In genomic region chr1:39214998-39215873, GRCh38 we compare ENCODE assay signal across 8 cellular contexts. TPM values are rescaled to one million over a fixed set of nuclear protein-coding genes. Genes with fewer than 3 reads are reported as not detected.
DNase-seq lines count a peak whose midpoint lies in the region; ATAC-seq and TF ChIP-seq lines count a peak whose summit lies in the region.

No MANE protein-coding gene starts in this region.

- peak overlapping the region; percentile 92 for H3K4me3 Mint-ChIP-seq in activated naive CD8-positive, alpha-beta T cell

- no peak for TF ChIP-seq POLR2A in right lobe of liver (IDR thresholded peaks at IDR 0.05)
- no peak for TF ChIP-seq POLR2A in uterus (IDR thresholded peaks at IDR 0.05)

- peak overlapping the region; percentile 98 for H3K27ac Mint-ChIP-seq in activated naive CD8-positive, alpha-beta T cell

- DNase-seq in NAMALWA (ENCODE audit: low spot score) (peak; percentile 45), right lobe of liver (no peak), uterus (no peak), NCI-H146 (lab: John Stamatoyannopoulos, UW) (no peak)
- no peak for DNase-seq in effector CD8-positive, alpha-beta T cell (lab: John Stamatoyannopoulos, UW)

- no peaks in the 10 kb centered on the region for H3K9me3 Mint-ChIP-seq in activated naive CD8-positive, alpha-beta T cell (ENCODE audit: low read depth)

- peak; percentile 69 for ATAC-seq in GM21717 (IDR thresholded peaks at IDR 0.05; ENCODE audit: unreplicated experiment)
- ATAC-seq in right lobe of liver: peak; percentile 62 to 77 (median 72)

- H3K36me3 Mint-ChIP-seq in activated naive CD8-positive, alpha-beta T cell: peaks cover 8% of the 10 kb centered on the region

- H3K4me1 Mint-ChIP-seq in activated naive CD8-positive, alpha-beta T cell (ENCODE audit: low read depth): peaks cover 62% of the 10 kb centered on the region

- no peaks in the 10 kb centered on the region for H3K36me3 ChIP-seq in right lobe of liver
- no peaks in the 10 kb centered on the region for H3K36me3 ChIP-seq in uterus

- H3K27ac ChIP-seq in right lobe of liver: peak overlapping the region in 2 of 3 donors; percentile 12 to 30
- H3K27ac ChIP-seq in uterus: peak overlapping the region; percentile 64 to 74

- H3K9me3 ChIP-seq in right lobe of liver (no peaks in the 10 kb centered on the region), uterus (no peaks in the 10 kb centered on the region)

- TF ChIP-seq CTCF in right lobe of liver (IDR thresholded peaks at IDR 0.05) (no peak), uterus (IDR thresholded peaks at IDR 0.05) (no peak)

- 36% methylated on average over 3 of the region's 11 CpGs for WGBS in right lobe of liver (ENCODE audit: insufficient coverage, low coverage, low lambda C conversion rate, missing lambda C conversion rate)

- H3K4me1 ChIP-seq in right lobe of liver (peaks cover 0 to 34% (median 12%) of the 10 kb centered on the region in 4 donors), uterus (peaks cover 5 to 11% of the 10 kb centered on the region in 2 donors)

- no peaks in the 10 kb centered on the region for H3K27me3 Mint-ChIP-seq in activated naive CD8-positive, alpha-beta T cell

- H3K27me3 ChIP-seq in right lobe of liver: no peaks in the 10 kb centered on the region
- H3K27me3 ChIP-seq in uterus: no peaks in the 10 kb centered on the region

- peak overlapping the region; percentile 73 for H3K4me3 ChIP-seq in GM08714 (ENCODE audit: low read length)
- H3K4me3 ChIP-seq in right lobe of liver: peak overlapping the region in 1 of 3 donors; percentile 12
- no peak overlapping the region for H3K4me3 ChIP-seq in uterus

- intact Hi-C loops in right lobe of liver (cut with DNase I): no loop called here
- intact Hi-C loops in uterus (cut with DNase I; ENCODE audit: low total_unique reads): no loop called here

RNA-seq across cellular contexts. Expression of gene MACF1, which starts 10.7 kb away (rescaled TPM):
- total RNA-seq in right lobe of liver: 100 to 1,000 TPM in 3 of 6 experiments, 10 to 100 TPM in 3; 78.4 to 141 (median 100) TPM
- 100 to 1,000 TPM; 210 to 602 (median 573) TPM for total RNA-seq in uterus
